7 cellular contexts compared by ENCODE assay signal in the genomic region with DNA sequence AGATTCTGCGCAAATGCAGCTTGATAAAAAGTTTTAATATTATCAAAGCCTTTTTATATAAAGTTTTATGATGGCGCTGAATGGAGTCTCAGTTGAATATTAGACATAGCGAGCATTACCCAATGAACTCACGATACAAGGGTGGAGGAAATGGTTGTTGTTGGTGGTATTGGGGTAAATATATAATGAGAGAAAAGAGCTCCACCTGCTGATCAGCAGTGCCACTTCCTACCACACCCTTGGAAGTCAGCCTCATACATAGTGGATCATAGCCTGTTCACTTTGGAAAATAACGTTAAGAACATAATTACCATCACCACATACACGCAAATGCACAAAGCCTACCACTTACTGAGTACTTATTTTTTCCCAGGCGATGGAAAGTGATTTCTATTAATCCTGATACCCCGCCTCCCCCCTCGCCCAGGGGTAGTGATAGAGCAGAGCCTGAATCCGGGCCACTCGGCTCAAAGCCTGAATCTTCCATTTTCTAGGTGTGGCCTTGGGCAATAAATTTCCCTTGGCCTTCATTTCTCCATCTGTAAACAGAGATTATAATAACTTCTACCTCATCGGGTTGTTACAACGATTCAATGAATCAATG.
DNase-seq lines count a peak whose midpoint lies in the region; ATAC-seq and TF ChIP-seq lines count a peak whose summit lies in the region.

No MANE protein-coding gene starts in this region.

- peak; percentile 8 for TF ChIP-seq CTCF in GM10248 (IDR thresholded peaks at IDR 0.05; ENCODE audit: control extremely low read depth, extremely low read depth, low read depth, missing control alignments)

- ATAC-seq in HG02798 (IDR thresholded peaks at IDR 0.05; ENCODE audit: poor library complexity, unreplicated experiment) (peak; percentile 45), left lobe of liver (peak; percentile 98), HG02610 (IDR thresholded peaks at IDR 0.05; ENCODE audit: unreplicated experiment) (no peak), GM19455 (IDR thresholded peaks at IDR 0.05; ENCODE audit: unreplicated experiment) (no peak)

- CTCF ChIA-PET in GM10248 (lab: Yijun Ruan, JAX) = interaction anchor here (1.6 kb wide), 1 partner anchor 9 kb away, joined by 4 read pairs; no protein-coding TSS in a partner anchor

- POLR2A ChIA-PET in GM10248 (lab: Yijun Ruan, JAX) = no interaction called here

- in situ Hi-C loops in SK-MEL-5 (cut with HindIII; ENCODE audit: low pct_unique_long_range_greater_than_20kb, low sequenced_read_pairs) = no loop called here

- DNase-seq in GM10248 (ENCODE audit: extremely low spot score) = peak; percentile 13
- peak; percentile 35 for DNase-seq in SK-MEL-5 (ENCODE audit: low read depth, low spot score)
- DNase-seq in left lobe of liver (ENCODE audit: low spot score) = no peak
- DNase-seq in nucleus accumbens (lab: John Stamatoyannopoulos, UW) = no peak

Comparison
In these comparisons a context has a peak if more than half of its experiments do, and no peak if none do; other contexts are left out.
1. DNase-seq: peak in GM10248 (single experiment) and SK-MEL-5 (single experiment); none in left lobe of liver (single experiment) and nucleus accumbens (0 of 56).
2. ATAC-seq: peak in HG02798 (single experiment) and left lobe of liver (single experiment); none in HG02610 (single experiment) and GM19455 (single experiment).